9 cellular contexts compared by ENCODE assay signal in the genomic region with DNA sequence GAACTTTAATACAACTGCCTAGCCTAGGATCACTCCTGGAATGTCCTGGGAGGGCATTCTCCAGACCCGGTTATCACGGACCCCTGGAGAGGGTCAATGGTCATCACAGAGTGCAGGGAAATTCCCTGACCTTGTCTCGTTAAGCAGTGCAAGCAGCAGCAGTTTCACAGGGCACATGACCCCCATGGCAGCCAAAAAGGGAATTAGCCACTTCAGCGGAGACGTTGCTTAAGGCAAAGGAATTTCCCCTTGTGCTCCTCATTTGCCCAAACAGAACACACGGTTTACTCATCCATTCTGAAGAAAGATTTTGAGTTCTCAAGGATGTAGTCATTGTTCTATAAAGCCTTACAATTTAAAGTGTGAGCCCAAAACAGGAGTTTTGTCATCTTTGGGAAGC.
DNase-seq lines count a peak whose midpoint lies in the region; FAIRE-seq and TF ChIP-seq lines count a peak whose summit lies in the region.
"Had no signal": no experiment of that assay in that cellular context is flagged by ENCODE, and none has a peak within 500 bp of the region (broad histone marks: within the 10 kb centered on the region; RNA-seq: fewer than 3 reads in every experiment).

No MANE protein-coding gene starts in this region.

- dilution Hi-C loops in mammary epithelial cell (cut with HindIII; ENCODE audit: low sequenced_read_pairs), result no loop called here

- BruUV-seq in mammary epithelial cell (replicated peaks; lab: Mats Ljungman, UMichigan), result no TSS peak

- intact Hi-C loops in mammary epithelial cell (cut with micrococcal nuclease), result loop anchor here (1.0 to 10.0 kb wide), 2 partner anchors 16 to 585 kb away; no protein-coding TSS in a partner anchor
- intact Hi-C loops in kidney (cut with DNase I), result no loop called here

- H3K9me3 ChIP-seq in mammary epithelial cell (replicated peaks; ENCODE audit: insufficient read depth, low read length) (no peaks in the 10 kb centered on the region), kidney (ENCODE audit: control insufficient read depth in 1 of 2, low read length in 2 of 2) (no peaks in the 10 kb centered on the region), suprapubic skin (no peaks in the 10 kb centered on the region)

- peak overlapping the region; percentile 66 for H3K4me2 ChIP-seq in mammary epithelial cell (ENCODE audit: insufficient read depth, low read depth, low read length)

- WGBS in mammary epithelial cell (ENCODE audit: low coverage, missing lambda C conversion rate), result 3% methylated on average over 6 of the region's 6 CpGs
- 17% methylated on average over 6 of the region's 6 CpGs for WGBS in suprapubic skin

- in situ Hi-C loops in mammary epithelial cell (cut with MboI; ENCODE audit: low sequenced_read_pairs in 2 of 2), result no loop called here

- H3K36me3 ChIP-seq in mammary epithelial cell (ENCODE audit: insufficient read depth, low read length) (no peaks in the 10 kb centered on the region), kidney (ENCODE audit: control insufficient read depth in 1 of 2, insufficient read depth in 2 of 2, low read length in 2 of 2) (no peaks in the 10 kb centered on the region), suprapubic skin (no peaks in the 10 kb centered on the region)

- FAIRE-seq in kidney (lab: Jason Lieb, UNC), result no peak

- H4K20me1 ChIP-seq in mammary epithelial cell (ENCODE audit: insufficient read depth, low read length), result no peaks in the 10 kb centered on the region

- H3K27ac ChIP-seq in mammary epithelial cell (ENCODE audit: insufficient read depth, low read depth, low read length) (peak overlapping the region; percentile 94), kidney (ENCODE audit: low read depth in 2 of 2, low read length in 2 of 2) (no peak overlapping the region), suprapubic skin (peak overlapping the region; percentile 83)

- TF ChIP-seq CTCF in mammary epithelial cell (conservative IDR thresholded peaks at IDR 0.05 in 1 of 2, IDR thresholded peaks at IDR 0.05 in 1 of 2; ENCODE audit: extremely low read depth in 1 of 2, insufficient read depth in 1 of 2, low read depth in 1 of 2, low read length in 2 of 2), result no peak
- no peak for TF ChIP-seq CTCF in kidney (IDR thresholded peaks at IDR 0.05; ENCODE audit: borderline replicate concordance, extremely low read depth, insufficient read depth)
- no peak for TF ChIP-seq CTCF in suprapubic skin (IDR thresholded peaks at IDR 0.05)

- DNase-seq in HS-5 (ENCODE audit: low read depth), result peak; percentile 95
- peak; percentile 96 for DNase-seq in mammary epithelial cell
- DNase-seq in kidney, result peak; percentile 66
- DNase-seq in suprapubic skin (ENCODE audit: low spot score in 2 of 2), result peak; percentile 81 to 90
- no peak for DNase-seq in activated CD8-positive, alpha-beta memory T cell treated with anti-CD3 and anti-CD28 coated beads for 24 hours
- DNase-seq in COLO668 (lab: John Stamatoyannopoulos, UW; ENCODE audit: unreplicated experiment), result no peak
- no peak for DNase-seq in D341Med (ENCODE audit: low spot score)
- no peak for DNase-seq in NK-92 treated with Interleukin-12 subunit alpha and Interleukin-12 subunit beta, amount 100 ng/mL, for 24 hours (lab: John Stamatoyannopoulos, UW)
- DNase-seq: stimulated activated naive CD4-positive, alpha-beta T cell had no signal

- peak overlapping the region; percentile 84 for H3K9ac ChIP-seq in mammary epithelial cell (ENCODE audit: insufficient read depth, low read length)
- H3K9ac ChIP-seq in kidney (ENCODE audit: low read length in 2 of 2), result no peak overlapping the region

- no peak for TF ChIP-seq POLR2A in suprapubic skin (IDR thresholded peaks at IDR 0.05)

- H3K79me2 ChIP-seq in mammary epithelial cell (ENCODE audit: insufficient read depth, low read length), result no peaks in the 10 kb centered on the region

- H3K4me3 ChIP-seq in mammary epithelial cell (replicated peaks in 1 of 3; ENCODE audit: insufficient read depth in 1 of 3, low read depth in 2 of 3, low read length in 3 of 3) (no peak overlapping the region), kidney (ENCODE audit: low read length in 2 of 2) (no peak overlapping the region), suprapubic skin (no peak overlapping the region)

- H3K4me1 ChIP-seq in mammary epithelial cell (ENCODE audit: insufficient read depth, low read length) (peaks cover 59% of the 10 kb centered on the region), kidney (ENCODE audit: control insufficient read depth in 1 of 2, insufficient read depth in 1 of 2, low read depth in 1 of 2, low read length in 2 of 2) (peaks cover 0 to 5% of the 10 kb centered on the region in 2 donors), suprapubic skin (peaks cover 30% of the 10 kb centered on the region)

- peak overlapping the region; percentile 24 for H2AFZ ChIP-seq in mammary epithelial cell (ENCODE audit: low read depth, low read length)

- no peaks in the 10 kb centered on the region for H3K27me3 ChIP-seq in mammary epithelial cell (ENCODE audit: insufficient read depth, low read length)
- no peaks in the 10 kb centered on the region for H3K27me3 ChIP-seq in suprapubic skin

- CTCF ChIA-PET in mammary epithelial cell (lab: Charles Lee; ENCODE audit: low non-redundant PET), result no interaction called here

- TF ChIP-seq EP300 in suprapubic skin (IDR thresholded peaks at IDR 0.05), result no peak

Comparison
In these comparisons a context has a peak if more than half of its experiments do, and no peak if none do; other contexts are left out.
1. DNase-seq: peak in HS-5 (single experiment), mammary epithelial cell (single experiment), kidney (single experiment) and suprapubic skin (2 of 2); none in activated CD8-positive, alpha-beta memory T cell treated with anti-CD3 and anti-CD28 coated beads for 24 hours (single experiment), COLO668 (single experiment), D341Med (single experiment) and NK-92 treated with Interleukin-12 subunit alpha and Interleukin-12 subunit beta, amount 100 ng/mL, for 24 hours (single experiment).
2. H3K27ac ChIP-seq: peak in mammary epithelial cell (single experiment) and suprapubic skin (single experiment); none in kidney (0 of 2).